8 cellular contexts compared by ENCODE assay signal in genomic region chr4:101019941-101020401, GRCh38.
A peak's percentile ranks its signal among the peaks of the same experiment; 100 is the strongest.
DNase-seq lines count a peak whose midpoint lies in the region; ATAC-seq, FAIRE-seq and TF ChIP-seq lines count a peak whose summit lies in the region.

No MANE protein-coding gene starts in this region.

- ATAC-seq in GM19372 (IDR thresholded peaks at IDR 0.05; ENCODE audit: low read depth, unreplicated experiment) (peak; percentile 42), HG03196 (IDR thresholded peaks at IDR 0.05; ENCODE audit: unreplicated experiment) (peak; percentile 70)
- ATAC-seq in stimulated activated naive B cell treated with anti-CD40 and anti-IgM and Interleukin-4, amounts not matched to agents 10 μg/mL and 1 μg/mL and 100 μg/mL, for 72 hours (replicated peaks): peak in 1 of 2 donors; percentile 31

- H3K36me3 Mint-ChIP-seq in astrocyte (ENCODE audit: low read depth, unreplicated experiment): peaks cover 11% of the 10 kb centered on the region
- H3K36me3 Mint-ChIP-seq in stimulated activated naive B cell treated with anti-CD40 and anti-IgM and Interleukin-4, amounts not matched to agents 10 μg/mL and 1 μg/mL and 100 μg/mL, for 72 hours: peaks cover 6 to 29% of the 10 kb centered on the region in 2 donors

- TF ChIP-seq CTCF in A673 (conservative IDR thresholded peaks at IDR 0.05; ENCODE audit: low read depth, low read length): no peak
- no peak for TF ChIP-seq CTCF in astrocyte (IDR thresholded peaks at IDR 0.05; ENCODE audit: insufficient read depth, low read depth, low read length)
- no peak for TF ChIP-seq CTCF in dorsolateral prefrontal cortex (IDR thresholded peaks at IDR 0.05 in 54 of 56, conservative IDR thresholded peaks at IDR 0.05 in 2 of 56; ENCODE audit: low read depth in 1 of 56, partially characterized antibody in 56 of 56)
- no peak for TF ChIP-seq CTCF in coronary artery (IDR thresholded peaks at IDR 0.05)

- POLR2A ChIA-PET in A673 (lab: Charles Lee; ENCODE audit: low non-redundant PET): interaction anchor here (1.1 kb wide), 1 partner anchor 42 kb away, joined by 3 read pairs; no protein-coding TSS in a partner anchor

- no peaks in the 10 kb centered on the region for H3K79me2 ChIP-seq in astrocyte (ENCODE audit: insufficient read depth, low read length)

- no peak for FAIRE-seq in astrocyte (lab: Jason Lieb, UNC)

- intact Hi-C loops in A673 (cut with micrococcal nuclease; ENCODE audit: unreplicated experiment): no loop called here
- intact Hi-C loops in dorsolateral prefrontal cortex (cut with DNase I): loop anchor here in 1 of 2 donors (10.0 kb wide), 1 partner anchor 85 kb away; no protein-coding TSS in a partner anchor

- H3K4me3 Mint-ChIP-seq in astrocyte (ENCODE audit: unreplicated experiment): no peak overlapping the region
- peak overlapping the region in 1 of 2 donors; percentile 41 for H3K4me3 Mint-ChIP-seq in stimulated activated naive B cell treated with anti-CD40 and anti-IgM and Interleukin-4, amounts not matched to agents 10 μg/mL and 1 μg/mL and 100 μg/mL, for 72 hours

- H3K27me3 ChIP-seq in A673 (replicated peaks; ENCODE audit: insufficient read depth, low read depth, low read length, poor library complexity) (no peaks in the 10 kb centered on the region), astrocyte (ENCODE audit: insufficient read depth, low read length) (no peaks in the 10 kb centered on the region), dorsolateral prefrontal cortex (no peaks in the 10 kb centered on the region)

- H3K27ac ChIP-seq in A673 (ENCODE audit: low read depth, low read length, poor library complexity, severe bottlenecking) (peak overlapping the region; percentile 3), astrocyte (ENCODE audit: low read depth, low read length) (no peak overlapping the region), dorsolateral prefrontal cortex (peak overlapping the region in 4 of 59 donors; percentile 10 to 39 (median 14)), coronary artery (no peak overlapping the region)

- no peak for DNase-seq in A673 (ENCODE audit: low spot score)
- peak; percentile 27 for DNase-seq in astrocyte (ENCODE audit: low read depth)
- DNase-seq in stimulated activated naive B cell treated with anti-CD40 and anti-IgM and Interleukin-4, amounts not matched to agents 10 μg/mL and 1 μg/mL and 100 μg/mL, for 72 hours: no peak
- no peak for DNase-seq in dorsolateral prefrontal cortex
- DNase-seq in activated CD8-positive, alpha-beta memory T cell treated with anti-CD3 and anti-CD28 coated beads, Interleukin-2, amount 50 U/mL, for 48 hours: no peak
- no peak for DNase-seq in coronary artery (ENCODE audit: low spot score)

- CTCF ChIA-PET in A673 (lab: Charles Lee): no interaction called here

- H2AFZ ChIP-seq in astrocyte (ENCODE audit: low read depth, low read length): no peak overlapping the region

- BruUV-seq in A673 (replicated peaks; lab: Mats Ljungman, UMichigan): no TSS peak

- H3K9me3 ChIP-seq in A673 (ENCODE audit: low read depth, low read length, poor library complexity, severe bottlenecking): no peaks in the 10 kb centered on the region
- no peaks in the 10 kb centered on the region for H3K9me3 ChIP-seq in astrocyte (ENCODE audit: insufficient read depth, low read depth, low read length)

- H3K4me2 ChIP-seq in astrocyte (ENCODE audit: low read length): no peak overlapping the region

- H3K36me3 ChIP-seq in A673 (ENCODE audit: insufficient read depth, low read length, poor library complexity, severe bottlenecking) (no peaks in the 10 kb centered on the region), astrocyte (ENCODE audit: insufficient read depth, low read length) (no peaks in the 10 kb centered on the region)

- no peaks in the 10 kb centered on the region for H3K27me3 Mint-ChIP-seq in astrocyte (ENCODE audit: low read depth, unreplicated experiment)
- no peaks in the 10 kb centered on the region for H3K27me3 Mint-ChIP-seq in stimulated activated naive B cell treated with anti-CD40 and anti-IgM and Interleukin-4, amounts not matched to agents 10 μg/mL and 1 μg/mL and 100 μg/mL, for 72 hours

- H3K27ac Mint-ChIP-seq in astrocyte (ENCODE audit: unreplicated experiment): no peak overlapping the region
- peak overlapping the region; percentile 90 for H3K27ac Mint-ChIP-seq in stimulated activated naive B cell treated with anti-CD40 and anti-IgM and Interleukin-4, amounts not matched to agents 10 μg/mL and 1 μg/mL and 100 μg/mL, for 72 hours

- H3K4me1 Mint-ChIP-seq in astrocyte (ENCODE audit: low read depth, unreplicated experiment): peaks cover 42% of the 10 kb centered on the region
- H3K4me1 Mint-ChIP-seq in stimulated activated naive B cell treated with anti-CD40 and anti-IgM and Interleukin-4, amounts not matched to agents 10 μg/mL and 1 μg/mL and 100 μg/mL, for 72 hours: peaks cover 22 to 38% of the 10 kb centered on the region in 2 donors

- H3K9ac ChIP-seq in astrocyte (ENCODE audit: low read length): no peak overlapping the region

- no peaks in the 10 kb centered on the region for H4K20me1 ChIP-seq in astrocyte (ENCODE audit: insufficient read depth, low read length)

- H3K4me1 ChIP-seq in A673 (ENCODE audit: insufficient read depth, low read length, poor library complexity, severe bottlenecking) (peaks cover 18% of the 10 kb centered on the region), astrocyte (ENCODE audit: insufficient read depth, low read length) (peaks cover 31% of the 10 kb centered on the region)

- H3K4me3 ChIP-seq in A673 (ENCODE audit: low read depth, low read length, poor library complexity, severe bottlenecking): no peak overlapping the region
- H3K4me3 ChIP-seq in astrocyte (ENCODE audit: insufficient read depth, low read depth, low read length): no peak overlapping the region
- H3K4me3 ChIP-seq in dorsolateral prefrontal cortex: no peak overlapping the region
- no peak overlapping the region for H3K4me3 ChIP-seq in coronary artery

- H3K9me3 Mint-ChIP-seq in astrocyte (ENCODE audit: unreplicated experiment): no peaks in the 10 kb centered on the region
- H3K9me3 Mint-ChIP-seq in stimulated activated naive B cell treated with anti-CD40 and anti-IgM and Interleukin-4, amounts not matched to agents 10 μg/mL and 1 μg/mL and 100 μg/mL, for 72 hours: peaks cover 0 to 4% of the 10 kb centered on the region in 2 donors
